Comparison of ENCODE assay signal across 14 cellular contexts in the genomic region with DNA sequence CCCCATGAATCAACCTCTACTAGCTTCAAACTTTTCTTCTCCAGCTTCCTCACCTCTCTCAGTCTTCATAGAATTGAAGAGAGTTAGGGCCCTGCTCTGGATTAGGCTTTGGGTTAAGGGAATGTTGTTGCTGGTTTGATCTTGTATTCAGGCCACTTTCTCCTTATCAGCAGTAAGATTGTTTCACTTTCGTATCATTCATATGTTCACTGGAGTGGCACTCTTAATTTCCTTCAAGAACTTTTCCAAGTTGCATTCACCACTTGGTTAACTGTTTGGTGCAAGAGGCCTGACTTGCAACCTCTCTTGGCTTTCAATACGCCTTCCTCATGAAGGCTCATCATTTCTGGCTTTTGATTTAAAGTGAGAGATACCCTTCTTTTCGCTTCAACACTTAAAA. TPM values are rescaled to one million over a fixed set of nuclear protein-coding genes. Genes with fewer than 3 reads are reported as not detected.
DNase-seq lines count a peak whose midpoint lies in the region; ATAC-seq, FAIRE-seq and TF ChIP-seq lines count a peak whose summit lies in the region.
"Had no signal": no experiment of that assay in that cellular context is flagged by ENCODE, and none has a peak within 500 bp of the region (broad histone marks: within the 10 kb centered on the region; RNA-seq: fewer than 3 reads in every experiment).

No MANE protein-coding gene starts in this region.

- POLR2A ChIA-PET in A549 (lab: Yijun Ruan, JAX) (no interaction called here), GM12878 (lab: Charles Lee) (no interaction called here)

- no peak for TF ChIP-seq EP300 in A549 (IDR thresholded peaks at IDR 0.05)
- no peak for TF ChIP-seq EP300 in GM12878 (IDR thresholded peaks at IDR 0.05; ENCODE audit: borderline replicate concordance in 1 of 2, control insufficient read depth in 1 of 2, low read depth in 2 of 2, low read length in 2 of 2)
- no peak for TF ChIP-seq EP300 in transverse colon (IDR thresholded peaks at IDR 0.05; ENCODE audit: low read depth)

- H3K4me2 ChIP-seq in A549 (no peak overlapping the region), GM12878 (ENCODE audit: control insufficient read depth, insufficient read depth) (no peak overlapping the region)
- peak overlapping the region; percentile 26 to 56 (median 38) for H3K4me2 ChIP-seq in BLaER1 treated with 17β-estradiol and CSF1 and Interleukin-3, amounts not matched to agents 10 nM and 100 nM
- H3K4me2 ChIP-seq: GM23338 had no signal

- H3K27ac ChIP-seq in A549 (no peak overlapping the region), GM12878 (ENCODE audit: control insufficient read depth, insufficient read depth) (no peak overlapping the region), lung (ENCODE audit: low read depth in 1 of 2, low read length in 1 of 2) (no peak overlapping the region), WERI-Rb-1 (no peak overlapping the region), transverse colon (no peak overlapping the region)
- H3K27ac ChIP-seq in BLaER1 treated with 17β-estradiol and CSF1 and Interleukin-3, amounts not matched to agents 10 nM and 100 nM: peak overlapping the region in 8 of 11 experiments; percentile 29 to 55 (median 42); a peak in 14 of 22 replicates

- no peak for DNase-seq in A549 (ENCODE audit: low read depth in 1 of 2, low spot score in 1 of 2)
- no peak for DNase-seq in GM12878 (ENCODE audit: low read depth, low spot score)
- DNase-seq in lung (ENCODE audit: low spot score): no peak
- no peak for DNase-seq in WERI-Rb-1
- DNase-seq in NCI-H1436 treated with DMSO at 0.1 percent for 48 hours (lab: John Stamatoyannopoulos, UW): no peak
- DNase-seq in transverse colon: no peak
- DNase-seq: BE2C, DMS53, GF-D8, H7 had no signal

- ATAC-seq in A549 (no peak), GM12878 (no peak), lung (ENCODE audit: insufficient read depth, low FRiP score) (peak; percentile 47)
- ATAC-seq: GM23338 had no signal

- peak overlapping the region in 1 of 11 experiments; percentile 16; a peak in 3 of 22 replicates for H3K9ac ChIP-seq in BLaER1 treated with 17β-estradiol and CSF1 and Interleukin-3, amounts not matched to agents 10 nM and 100 nM
- no peak overlapping the region for H3K9ac ChIP-seq in GM12878 (ENCODE audit: control insufficient read depth, insufficient read depth, low read length)

- H3K4me3 ChIP-seq in A549 (no peak overlapping the region), GM12878 (no peak overlapping the region), lung (no peak overlapping the region), WERI-Rb-1 (ENCODE audit: low read depth, low read length) (no peak overlapping the region), transverse colon (no peak overlapping the region)
- H3K4me3 ChIP-seq in BLaER1 treated with 17β-estradiol and CSF1 and Interleukin-3, amounts not matched to agents 10 nM and 100 nM: no peak overlapping the region
- H3K4me3 ChIP-seq: GM23338 had no signal

- in situ Hi-C loops in GM12878 (cut with MboI): no loop called here
- in situ Hi-C loops in transverse colon (cut with MboI; ENCODE audit: low pct_ligation_motif_present in 1 of 4, low pct_unique_long_range_greater_than_20kb in 1 of 4, low sequenced_read_pairs in 3 of 4): no loop called here

- FAIRE-seq in A549 (lab: Jason Lieb, UNC) (peak; percentile 18), GM12878 (lab: Jason Lieb, UNC) (no peak)
- FAIRE-seq: A204.1 had no signal

- SMC1A ChIA-PET in GM12878 (lab: Charles Lee; ENCODE audit: uncharacterized antibody, unreplicated experiment): interaction anchor here (0.7 to 2.2 kb wide), 4 partner anchors 12 to 27 kb away, joined by 3 to 14 read pairs (median 3); no protein-coding TSS in a partner anchor

- BruUV-seq in GM12878 (replicated peaks; lab: Mats Ljungman, UMichigan): no TSS peak

- CTCF ChIA-PET in A549 (lab: Yijun Ruan, JAX): interaction anchor here (0.7 kb wide), 1 partner anchor 243 kb away, joined by 3 read pairs; no protein-coding TSS in a partner anchor
- CTCF ChIA-PET in GM12878 (lab: Yijun Ruan, JAX): interaction anchor here (1.6 kb wide), 1 partner anchor 10 kb away, joined by 4 read pairs; no protein-coding TSS in a partner anchor

- H4K20me1 ChIP-seq in BLaER1 treated with 17β-estradiol and CSF1 and Interleukin-3, amounts not matched to agents 10 nM and 100 nM: no peaks in the 10 kb centered on the region
- H4K20me1 ChIP-seq in GM12878 (ENCODE audit: control insufficient read depth, insufficient read depth): no peaks in the 10 kb centered on the region

- TF ChIP-seq CTCF in A549 (IDR thresholded peaks at IDR 0.05) (no peak), GM12878 (IDR thresholded peaks at IDR 0.05 in 2 of 3, conservative IDR thresholded peaks at IDR 0.05 in 1 of 3; ENCODE audit: control insufficient read depth in 2 of 3, extremely low read depth in 1 of 3, insufficient read depth in 1 of 3, low read depth in 3 of 3, low read length in 3 of 3) (no peak), lung (IDR thresholded peaks at IDR 0.05; ENCODE audit: control extremely low read depth, extremely low read depth) (no peak), WERI-Rb-1 (IDR thresholded peaks at IDR 0.05; ENCODE audit: low read depth, low read length) (no peak), transverse colon (IDR thresholded peaks at IDR 0.05) (no peak)

- H3K9me3 ChIP-seq in A549 (no peaks in the 10 kb centered on the region), GM12878 (replicated peaks; ENCODE audit: control insufficient read depth, insufficient read depth, low read length) (no peaks in the 10 kb centered on the region; the same call in 1 of the 3 replicates), lung (ENCODE audit: control insufficient read depth in 2 of 2, insufficient read depth in 1 of 2, low read length in 1 of 2) (peaks cover 0 to 2% of the 10 kb centered on the region in 2 donors), WERI-Rb-1 (ENCODE audit: severe bottlenecking) (peaks cover 1% of the 10 kb centered on the region), transverse colon (no peaks in the 10 kb centered on the region)
- H3K9me3 ChIP-seq in BLaER1 treated with 17β-estradiol and CSF1 and Interleukin-3, amounts not matched to agents 10 nM and 100 nM (replicated peaks in 1 of 11): peaks cover 42 to 47% (median 44%) of the 10 kb centered on the region in 11 experiments
- H3K9me3 ChIP-seq: BE2C had no signal

- H3K79me2 ChIP-seq in GM12878 (ENCODE audit: control insufficient read depth, insufficient read depth, low read length): no peaks in the 10 kb centered on the region

- no peaks in the 10 kb centered on the region for H3K27me3 ChIP-seq in BLaER1 treated with 17β-estradiol and CSF1 and Interleukin-3, amounts not matched to agents 10 nM and 100 nM
- no peaks in the 10 kb centered on the region for H3K27me3 ChIP-seq in GM12878 (replicated peaks in 1 of 2; ENCODE audit: control insufficient read depth in 2 of 2, insufficient read depth in 2 of 2, low read length in 1 of 2)
- no peaks in the 10 kb centered on the region for H3K27me3 ChIP-seq in lung (ENCODE audit: control insufficient read depth, insufficient read depth)
- no peaks in the 10 kb centered on the region for H3K27me3 ChIP-seq in WERI-Rb-1 (ENCODE audit: insufficient read depth, low read depth, severe bottlenecking)
- H3K27me3 ChIP-seq in transverse colon: no peaks in the 10 kb centered on the region
- H3K27me3 ChIP-seq: BE2C had no signal

- H3K4me1 ChIP-seq in A549 (no peaks in the 10 kb centered on the region), GM12878 (ENCODE audit: control insufficient read depth, insufficient read depth, low read length) (no peaks in the 10 kb centered on the region), lung (ENCODE audit: control insufficient read depth in 2 of 2, insufficient read depth in 2 of 2, low read length in 2 of 2) (no peaks in the 10 kb centered on the region), transverse colon (no peaks in the 10 kb centered on the region)
- H3K4me1 ChIP-seq in BLaER1 treated with 17β-estradiol and CSF1 and Interleukin-3, amounts not matched to agents 10 nM and 100 nM: peaks cover 9 to 12% (median 11%) of the 10 kb centered on the region in 10 experiments; a peak in 18 of 20 replicates
- H3K4me1 ChIP-seq: BE2C had no signal

- 92% methylated on average over 3 of the region's 3 CpGs for WGBS in A549 (ENCODE audit: missing lambda C conversion rate)
- 63% methylated on average over 3 of the region's 3 CpGs for WGBS in GM12878 (ENCODE audit: insufficient coverage, insufficient replicate concordance, low lambda C conversion rate, missing lambda C conversion rate)
- WGBS in lung, 2 donors: 70 to 85% methylated on average over 3 of the region's 3 CpGs
- WGBS in transverse colon (ENCODE audit: low coverage in 1 of 2), 2 donors: 85 to 86% methylated on average over 3 of the region's 3 CpGs

- no peak overlapping the region for H2AFZ ChIP-seq in GM12878 (ENCODE audit: control insufficient read depth, low read depth, low read length)
- H2AFZ ChIP-seq: GM23338 had no signal

- RAD21 ChIA-PET in GM12878 (lab: Charles Lee; ENCODE audit: unreplicated experiment): interaction anchor here (1.1 kb wide), 2 partner anchors 12 to 77 kb away, joined by 3 to 4 read pairs; no protein-coding TSS in a partner anchor

- TF ChIP-seq POLR2A in A549 (IDR thresholded peaks at IDR 0.05; ENCODE audit: low read length) (no peak), GM12878 (IDR thresholded peaks at IDR 0.05; ENCODE audit: low read depth, low read length) (no peak), transverse colon (IDR thresholded peaks at IDR 0.05) (no peak)

- peaks cover 34 to 70% (median 43%) of the 10 kb centered on the region in 11 experiments for H3K36me3 ChIP-seq in BLaER1 treated with 17β-estradiol and CSF1 and Interleukin-3, amounts not matched to agents 10 nM and 100 nM
- H3K36me3 ChIP-seq in GM12878 (ENCODE audit: control insufficient read depth in 2 of 2, insufficient read depth in 2 of 2, low read length in 1 of 2) (peaks cover 3 to 8% of the 10 kb centered on the region in 2 experiments; a peak in 3 of 4 replicates), lung (ENCODE audit: control insufficient read depth in 2 of 2, insufficient read depth in 2 of 2, low read length in 2 of 2) (peaks cover 2 to 3% of the 10 kb centered on the region in 2 donors), WERI-Rb-1 (no peaks in the 10 kb centered on the region), transverse colon (peaks cover 0 to 8% (median 0%) of the 10 kb centered on the region in 4 donors)
- H3K36me3 ChIP-seq: BE2C had no signal

- TF ChIP-seq RAD21 in A549 (conservative IDR thresholded peaks at IDR 0.05 in 1 of 2, IDR thresholded peaks at IDR 0.05 in 1 of 2): no peak
- TF ChIP-seq RAD21 in GM12878 (IDR thresholded peaks at IDR 0.05; ENCODE audit: insufficient read depth, low read depth, low read length): no peak

- intact Hi-C loops in GM12878 (cut with micrococcal nuclease; ENCODE audit: unreplicated experiment) (no loop called here), transverse colon (cut with DNase I; ENCODE audit: low total_unique reads) (no loop called here)

RNA-seq across cellular contexts. Expression of gene OXER1, which starts 22.8 kb away (rescaled TPM):
- not detected in 2 replicates for polyA plus RNA-seq in A549 (2011; rRNA removed)
- polyA plus RNA-seq in A549 (2012; cell fraction: cytosol; rRNA removed): not detected in 2 replicates
- 0.02 and 0.11 TPM in 2 replicates for polyA plus RNA-seq in A549 (2012; cell fraction: nucleus; rRNA removed)
- not detected in 3 replicates for polyA plus RNA-seq in A549 (2017; fragmentation: RNase III; extraction: RNeasy Plus Mini Kit Qiagen cat#74134 plus additional on column Dnase treatment)
- not detected in 2 replicates for polyA minus RNA-seq in A549 (2011; rRNA and poly(A)+ RNA removed)
- 4.2 and 6.5 TPM in 2 replicates for total RNA-seq in GM12878 (2013; cell fraction: nucleolus; rRNA removed)
- 2.5 and 2.9 TPM in 2 replicates for total RNA-seq in GM12878 (2014; rRNA removed)
- total RNA-seq in GM12878 (2014; rRNA removed; fragmentation: Illumina TruSeq; extraction: Trizol): 1.6 and 2.0 TPM in 2 replicates
- 6.6 and 7.6 TPM in 2 replicates for total RNA-seq in GM12878 (2021)
- 3.2 TPM for polyA plus RNA-seq in GM12878 (2011; ENCODE audit: low read depth)
- 1.4 and 3.8 TPM in 2 replicates for polyA plus RNA-seq in GM12878 (2011; rRNA removed)
- 4.1 and 6.7 TPM in 2 replicates for polyA plus RNA-seq in GM12878 (2011; cell fraction: cytosol; rRNA removed)
- polyA plus RNA-seq in GM12878 (2011; cell fraction: nucleus; rRNA removed): 22.8 and 24.8 TPM in 2 replicates
- 4.7 and 6.5 TPM in 2 replicates for polyA plus RNA-seq in GM12878 (2012)
- polyA plus RNA-seq in GM12878 (2014; fragmentation: Illumina TruSeq; extraction: Trizol): 0.51 and 2.0 TPM in 2 replicates
- under 1 TPM; 0.11 to 0.13 TPM for polyA plus RNA-seq in GM12878 (2014; fragmentation: Nextera tagmentation; extraction: Ambion mirVana)
- 6.1 and 6.6 TPM in 2 replicates for polyA plus RNA-seq in GM12878 (2014; rRNA removed)
- polyA plus RNA-seq in GM12878 (2016; fragmentation: Nextera tagmentation; extraction: Ambion mirVana): 1 to 10 TPM; 5.3 to 8.6 TPM
- 3.1 and 6.3 TPM in 2 replicates for polyA minus RNA-seq in GM12878 (2011; rRNA and poly(A)+ RNA removed)
- polyA minus RNA-seq in GM12878 (2011; cell fraction: cytosol; rRNA and poly(A)+ RNA removed): 1.3 and 2.5 TPM in 2 replicates
- 3.4 and 6.2 TPM in 2 replicates for polyA minus RNA-seq in GM12878 (2011; cell fraction: nucleus; rRNA and poly(A)+ RNA removed)
- 1 to 10 TPM; 1.7 to 2.1 TPM for total RNA-seq in lung
- 1 to 10 TPM in 1 of 2 donors, under 1 TPM in 1; 0.59 to 1.6 TPM for polyA plus RNA-seq in lung
- total RNA-seq in transverse colon: 1 to 10 TPM in 2 of 4 donors, under 1 TPM in 1, not detected in 1; 0.48 to 6.4 (median 4.9) TPM
- total RNA-seq: HT-29 had no signal

RNA-seq across cellular contexts. Expression of gene HAAO, which starts 51.2 kb away (rescaled TPM):
- polyA plus RNA-seq in A549 (2011; rRNA removed): not detected in 2 replicates
- polyA plus RNA-seq in A549 (2012; cell fraction: cytosol; rRNA removed): 0.03 TPM in 1 of 2 replicates, not detected in the other
- 0.12 TPM in 1 of 2 replicates, not detected in the other for polyA plus RNA-seq in A549 (2012; cell fraction: nucleus; rRNA removed)
- polyA plus RNA-seq in A549 (2017; fragmentation: RNase III; extraction: RNeasy Plus Mini Kit Qiagen cat#74134 plus additional on column Dnase treatment): not detected in 3 replicates
- 0.29 TPM in 1 of 2 replicates, not detected in the other for polyA minus RNA-seq in A549 (2011; rRNA and poly(A)+ RNA removed)
- 37.5 and 48.1 TPM in 2 replicates for total RNA-seq in GM12878 (2013; cell fraction: nucleolus; rRNA removed)
- total RNA-seq in GM12878 (2014; rRNA removed): 25.7 and 25.9 TPM in 2 replicates
- total RNA-seq in GM12878 (2014; rRNA removed; fragmentation: Illumina TruSeq; extraction: Trizol): 21.5 and 21.6 TPM in 2 replicates
- 41.6 and 49.5 TPM in 2 replicates for total RNA-seq in GM12878 (2021)
- 14.7 TPM for polyA plus RNA-seq in GM12878 (2011; ENCODE audit: low read depth)
- 17.0 and 29.2 TPM in 2 replicates for polyA plus RNA-seq in GM12878 (2011; rRNA removed)
- 39.3 and 56.1 TPM in 2 replicates for polyA plus RNA-seq in GM12878 (2011; cell fraction: cytosol; rRNA removed)
- 72.4 and 75.6 TPM in 2 replicates for polyA plus RNA-seq in GM12878 (2011; cell fraction: nucleus; rRNA removed)
- polyA plus RNA-seq in GM12878 (2012): 23.2 and 34.1 TPM in 2 replicates
- 6.9 and 19.1 TPM in 2 replicates for polyA plus RNA-seq in GM12878 (2014; fragmentation: Illumina TruSeq; extraction: Trizol)
- polyA plus RNA-seq in GM12878 (2014; fragmentation: Nextera tagmentation; extraction: Ambion mirVana): 1 to 10 TPM; 4.3 to 6.9 TPM
- polyA plus RNA-seq in GM12878 (2014; rRNA removed): 28.0 and 31.9 TPM in 2 replicates
- polyA plus RNA-seq in GM12878 (2016; fragmentation: Nextera tagmentation; extraction: Ambion mirVana): 10 to 100 TPM; 54.7 to 58.7 TPM
- polyA minus RNA-seq in GM12878 (2011; rRNA and poly(A)+ RNA removed): 17.6 and 31.9 TPM in 2 replicates
- 10.0 and 11.2 TPM in 2 replicates for polyA minus RNA-seq in GM12878 (2011; cell fraction: cytosol; rRNA and poly(A)+ RNA removed)
- 16.3 and 33.4 TPM in 2 replicates for polyA minus RNA-seq in GM12878 (2011; cell fraction: nucleus; rRNA and poly(A)+ RNA removed)
- 10 to 100 TPM; 12.5 to 13.0 TPM for total RNA-seq in lung
- 1 to 10 TPM; 3.7 to 6.2 TPM for polyA plus RNA-seq in lung
- 10 to 100 TPM in 1 of 4 donors, 1 to 10 TPM in 2, not detected in 1; 1.9 to 29.4 (median 4.0) TPM for total RNA-seq in transverse colon
- total RNA-seq: HT-29 had no signal

Comparison
In these comparisons a context has a peak if more than half of its experiments do, and no peak if none do; other contexts are left out.
1. H3K27ac ChIP-seq: peak in BLaER1 treated with 17β-estradiol and CSF1 and Interleukin-3, amounts not matched to agents 10 nM and 100 nM (8 of 11); none in A549 (0 of 2), GM12878 (single experiment), lung (0 of 2), WERI-Rb-1 (single experiment) and transverse colon (0 of 4).
2. H3K4me2 ChIP-seq: peak in BLaER1 treated with 17β-estradiol and CSF1 and Interleukin-3, amounts not matched to agents 10 nM and 100 nM (11 of 11); none in A549 (single experiment) and GM12878 (single experiment).